ENCODE assay signal across 20 cellular contexts in genomic region chr1:87977145-87977544, GRCh38.
DNase-seq lines count a peak whose midpoint lies in the region; ATAC-seq and TF ChIP-seq lines count a peak whose summit lies in the region.
"Had no signal": no experiment of that assay in that cellular context is flagged by ENCODE, and none has a peak within 500 bp of the region (broad histone marks: within the 10 kb centered on the region; RNA-seq: fewer than 3 reads in every experiment).

No MANE protein-coding gene starts in this region.

- H4K91ac ChIP-seq in IMR-90 (ENCODE audit: insufficient read depth, low read depth, low read length) (no peak overlapping the region), trophoblast cell (ENCODE audit: low read depth, low read length) (peak overlapping the region; percentile 99)

- POLR2A ChIA-PET in IMR-90 (lab: Charles Lee; ENCODE audit: unreplicated experiment): no interaction called here
- POLR2A ChIA-PET in RWPE1 (lab: Yijun Ruan, JAX; ENCODE audit: low non-redundant PET): no interaction called here

- H3K4me1 ChIP-seq in IMR-90 (ENCODE audit: control insufficient read depth, insufficient read depth, low read length) (peaks cover 2% of the 10 kb centered on the region), trophoblast cell (ENCODE audit: control insufficient read depth in 1 of 2, insufficient read depth in 2 of 2, low read length in 2 of 2) (peaks cover 2 to 10% of the 10 kb centered on the region in 2 experiments), smooth muscle cell (ENCODE audit: low read depth) (peaks cover 7% of the 10 kb centered on the region)

- no peak overlapping the region for H4K12ac ChIP-seq in trophoblast cell (ENCODE audit: low read depth, low read length)

- no peak for ATAC-seq in IMR-90 (ENCODE audit: low read depth)
- peak; percentile 80 for ATAC-seq in esophagus mucosa
- ATAC-seq in HG03565 (IDR thresholded peaks at IDR 0.05; ENCODE audit: unreplicated experiment): no peak
- ATAC-seq: GM12878, Panc1 had no signal

- H3K4me3 ChIP-seq in IMR-90 (ENCODE audit: insufficient read depth, low read depth, low read length) (no peak overlapping the region), trophoblast cell (ENCODE audit: low read depth, low read length) (no peak overlapping the region), smooth muscle cell (no peak overlapping the region)
- H3K4me3 ChIP-seq: GM12878 had no signal

- H4K8ac ChIP-seq in IMR-90 (ENCODE audit: low read depth in 2 of 2, low read length in 2 of 2) (no peak overlapping the region), trophoblast cell (ENCODE audit: low read depth, low read length) (peak overlapping the region; percentile 91)

- H3K36me3 ChIP-seq in IMR-90 (ENCODE audit: control insufficient read depth, insufficient read depth, low read length) (no peaks in the 10 kb centered on the region), trophoblast cell (ENCODE audit: control insufficient read depth in 1 of 2, insufficient read depth in 2 of 2, low read length in 2 of 2) (no peaks in the 10 kb centered on the region), smooth muscle cell (ENCODE audit: low read depth) (no peaks in the 10 kb centered on the region)

- H3K4me2 ChIP-seq in IMR-90 (ENCODE audit: low read depth, low read length): no peak overlapping the region
- no peak overlapping the region for H3K4me2 ChIP-seq in trophoblast cell (ENCODE audit: low read length)
- H3K4me2 ChIP-seq in smooth muscle cell: no peak overlapping the region

- no TSS peak for BruUV-seq in IMR-90 (replicated peaks; lab: Mats Ljungman, UMichigan)

- H3K79me1 ChIP-seq in IMR-90 (ENCODE audit: low read depth in 1 of 2, low read length in 2 of 2): no peaks in the 10 kb centered on the region
- H3K79me1 ChIP-seq in trophoblast cell (ENCODE audit: low read length): peaks cover 25% of the 10 kb centered on the region

- peak overlapping the region; percentile 99 for H2BK12ac ChIP-seq in trophoblast cell (ENCODE audit: low read length)

- H2BK5ac ChIP-seq in IMR-90 (ENCODE audit: low read depth, low read length, poor library complexity, severe bottlenecking) (no peak overlapping the region), trophoblast cell (ENCODE audit: low read depth, low read length, poor library complexity) (peak overlapping the region; percentile 97)

- peak overlapping the region; percentile 18 for H2AFZ ChIP-seq in IMR-90 (replicated peaks; ENCODE audit: low read length, poor library complexity)
- H2AFZ ChIP-seq in trophoblast cell (ENCODE audit: insufficient read depth, low read length, poor library complexity): no peak overlapping the region
- H2AFZ ChIP-seq in smooth muscle cell (ENCODE audit: low read depth): no peak overlapping the region

- no peak overlapping the region for H3K23ac ChIP-seq in IMR-90 (ENCODE audit: low read depth, low read length)
- H3K23ac ChIP-seq in trophoblast cell (ENCODE audit: low read length): no peak overlapping the region

- intact Hi-C loops in IMR-90 (cut with micrococcal nuclease): no loop called here

- H3K14ac ChIP-seq in IMR-90 (replicated peaks; ENCODE audit: low read depth, low read length): no peak overlapping the region
- H3K14ac ChIP-seq in trophoblast cell (ENCODE audit: low read length): peak overlapping the region; percentile 96

- H3F3A ChIP-seq in smooth muscle cell (ENCODE audit: low read depth): no peaks in the 10 kb centered on the region

- TF ChIP-seq CTCF in IMR-90 (conservative IDR thresholded peaks at IDR 0.05; ENCODE audit: low read depth, low read length): no peak
- no peak for TF ChIP-seq CTCF in RWPE1 (conservative IDR thresholded peaks at IDR 0.05; ENCODE audit: low read depth)
- TF ChIP-seq CTCF in smooth muscle cell (IDR thresholded peaks at IDR 0.05; ENCODE audit: borderline replicate concordance, insufficient read depth, poor library complexity, severe bottlenecking): no peak

- H3K18ac ChIP-seq in IMR-90 (ENCODE audit: low read depth, low read length): no peak overlapping the region
- peak overlapping the region; percentile 97 for H3K18ac ChIP-seq in trophoblast cell (ENCODE audit: low read length)

- H3K56ac ChIP-seq in IMR-90 (ENCODE audit: extremely low read depth, insufficient read depth, low read length): no peak overlapping the region

- H4K20me1 ChIP-seq in IMR-90 (ENCODE audit: insufficient read depth, low read length) (no peaks in the 10 kb centered on the region), smooth muscle cell (ENCODE audit: low read depth) (no peaks in the 10 kb centered on the region)

- H3K9ac ChIP-seq in IMR-90 (ENCODE audit: low read depth, low read length) (no peak overlapping the region), trophoblast cell (ENCODE audit: low read length) (no peak overlapping the region), smooth muscle cell (ENCODE audit: low read depth) (no peak overlapping the region)

- dilution Hi-C loops in IMR-90 (cut with HindIII; ENCODE audit: low sequenced_read_pairs, unreplicated experiment): no loop called here

- no peak for TF ChIP-seq POLR2A in IMR-90 (IDR thresholded peaks at IDR 0.05; ENCODE audit: low read depth, low read length)

- TF ChIP-seq RAD21 in IMR-90 (IDR thresholded peaks at IDR 0.05; ENCODE audit: low read length): no peak

- no peaks in the 10 kb centered on the region for H3K27me3 ChIP-seq in IMR-90 (ENCODE audit: control insufficient read depth, insufficient read depth, low read length)
- H3K27me3 ChIP-seq in trophoblast cell (ENCODE audit: insufficient read depth, low read length): no peaks in the 10 kb centered on the region
- H3K27me3 ChIP-seq in smooth muscle cell (ENCODE audit: low read depth): no peaks in the 10 kb centered on the region

- CTCF ChIA-PET in IMR-90 (lab: Yijun Ruan, JAX) (no interaction called here), RWPE1 (lab: Yijun Ruan, JAX) (no interaction called here)

- in situ Hi-C loops in IMR-90 (cut with MboI; ENCODE audit: low sequenced_read_pairs): no loop called here

- H3K4ac ChIP-seq in IMR-90 (ENCODE audit: low read depth, low read length) (no peak overlapping the region), trophoblast cell (ENCODE audit: low read depth, low read length) (peak overlapping the region; percentile 47)

- H2BK15ac ChIP-seq in IMR-90 (ENCODE audit: low read depth, low read length): no peak overlapping the region

- DNase-seq in IMR-90 (no peak), RWPE1 (ENCODE audit: low spot score) (peak; percentile 3), trophoblast cell (no peak), NCI-H526 treated with DMSO at 0.1 percent for 48 hours (lab: John Stamatoyannopoulos, UW) (no peak), smooth muscle cell (lab: John Stamatoyannopoulos, UW; ENCODE audit: unreplicated experiment) (no peak)
- DNase-seq: C1 segment of cervical spinal cord; CD4-positive, alpha-beta memory T cell; COR-L47; DMS79; EL; GDM1; NCI-H1092 treated with DMSO at 0.1 percent for 48 hours; NCI-H1436; NCI-H187 treated with DMSO at 0.1 percent for 48 hours; NCI-H446; SHP77 treated with DMSO at 0.1 percent for 48 hours had no signal

- H3K27ac ChIP-seq in IMR-90 (ENCODE audit: insufficient read depth, low read length) (no peak overlapping the region), RWPE1 (no peak overlapping the region), trophoblast cell (ENCODE audit: low read depth, low read length) (peak overlapping the region; percentile 4), smooth muscle cell (ENCODE audit: low read depth) (no peak overlapping the region)

- H2AK9ac ChIP-seq in IMR-90 (replicated peaks; ENCODE audit: low read depth, low read length, poor library complexity): no peak overlapping the region

- no CpG with 5 or more reads among the region's 2 CpGs for WGBS in IMR-90 (ENCODE audit: extremely low coverage in 2 of 2, insufficient read length in 1 of 2), 2 experiments
- no CpG with 5 or more reads among the region's 2 CpGs for WGBS in trophoblast cell (ENCODE audit: extremely low coverage, insufficient coverage, insufficient read length)
- WGBS in smooth muscle cell (ENCODE audit: low lambda C conversion rate): 75% methylated on average over 2 of the region's 2 CpGs

- H2BK20ac ChIP-seq in IMR-90 (ENCODE audit: low read depth, low read length): no peak overlapping the region

- H3K9me3 ChIP-seq in IMR-90 (ENCODE audit: control insufficient read depth, insufficient read depth, low read length) (no peaks in the 10 kb centered on the region), trophoblast cell (ENCODE audit: insufficient read depth, low read depth, low read length) (no peaks in the 10 kb centered on the region), smooth muscle cell (replicated peaks; ENCODE audit: low read depth) (no peaks in the 10 kb centered on the region)

- H3K9me1 ChIP-seq in IMR-90 (ENCODE audit: insufficient read depth, low read length): no peaks in the 10 kb centered on the region

- H3K79me2 ChIP-seq in trophoblast cell (ENCODE audit: control insufficient read depth, insufficient read depth, low read length, poor library complexity): no peaks in the 10 kb centered on the region
- H3K79me2 ChIP-seq in smooth muscle cell (ENCODE audit: low read depth): no peaks in the 10 kb centered on the region

- no peak overlapping the region for H2BK120ac ChIP-seq in IMR-90 (ENCODE audit: low read depth, low read length)
- peak overlapping the region; percentile 97 for H2BK120ac ChIP-seq in trophoblast cell (ENCODE audit: insufficient read depth, low read length, poor library complexity)

- H2AK5ac ChIP-seq in IMR-90 (ENCODE audit: low read depth, low read length) (no peak overlapping the region), trophoblast cell (ENCODE audit: low read length) (peak overlapping the region; percentile 90)

- no peak overlapping the region for H4K5ac ChIP-seq in IMR-90 (ENCODE audit: low read depth, low read length)

TF ChIP-seq in IMR-90, 13 proteins besides CTCF, POLR2A, EP300 and RAD21 (continues in another document):
- TF ChIP-seq SMC3 (IDR thresholded peaks at IDR 0.05; ENCODE audit: low read depth, low read length): no peak
- TF ChIP-seq MXI1 (IDR thresholded peaks at IDR 0.05; ENCODE audit: borderline replicate concordance, low read depth, low read length): no peak
- TF ChIP-seq ELK1 (IDR thresholded peaks at IDR 0.05; ENCODE audit: borderline replicate concordance, low read depth, low read length): no peak
- no peak for TF ChIP-seq CHD1 (IDR thresholded peaks at IDR 0.05; ENCODE audit: low read depth, low read length)
- TF ChIP-seq RFX5 (IDR thresholded peaks at IDR 0.05; ENCODE audit: low read depth, low read length): no peak
